Comparison of ENCODE assay signal across 8 cellular contexts in genomic region chr12:57836442-57837375, GRCh38. TPM values are rescaled to one million over a fixed set of nuclear protein-coding genes. Genes with fewer than 3 reads are reported as not detected.
DNase-seq lines count a peak whose midpoint lies in the region; ATAC-seq and TF ChIP-seq lines count a peak whose summit lies in the region.

No MANE protein-coding gene starts in this region.

- peaks cover 91% of the 10 kb centered on the region for H3K4me1 ChIP-seq in Panc1 (ENCODE audit: control insufficient read depth, insufficient read depth, low read length)

- POLR2A ChIA-PET in Panc1 (lab: Charles Lee): no interaction called here

- in situ Hi-C loops in Panc1 (cut with HindIII; ENCODE audit: low pct_unique_long_range_greater_than_20kb, low sequenced_read_pairs): no loop called here

- peak overlapping the region in 1 of 2 experiments; percentile 34; a peak in 2 of 4 replicates for H3K4me3 ChIP-seq in Panc1 (ENCODE audit: low read depth in 2 of 2, low read length in 2 of 2)

- no peaks in the 10 kb centered on the region for H3K9me3 ChIP-seq in Panc1 (ENCODE audit: control insufficient read depth, insufficient read depth, low read depth, low read length)

- intact Hi-C loops in Panc1 (cut with micrococcal nuclease; ENCODE audit: unreplicated experiment): no loop called here
- intact Hi-C loops in left colon (cut with DNase I, micrococcal nuclease): no loop called here

- no TSS peak for BruUV-seq in Panc1 (replicated peaks; lab: Mats Ljungman, UMichigan)

- no peaks in the 10 kb centered on the region for H3K9me3 Mint-ChIP-seq in stimulated activated naive CD8-positive, alpha-beta T cell treated with anti-CD3 and anti-CD28 coated beads, Interleukin-15, amount 100 ng/mL, for 72 hours

- H3K27me3 ChIP-seq in Panc1 (ENCODE audit: control insufficient read depth, insufficient read depth, low read length): no peaks in the 10 kb centered on the region

- peak; percentile 59 for DNase-seq in DMS79 treated with DMSO at 0.1 percent for 48 hours (lab: John Stamatoyannopoulos, UW)
- no peak for DNase-seq in Panc1 (ENCODE audit: low read depth, low spot score)
- peak; percentile 47 for DNase-seq in central memory CD4-positive, alpha-beta T cell
- DNase-seq in left colon: peak; percentile 74 to 80
- DNase-seq in stimulated activated naive CD8-positive, alpha-beta T cell treated with anti-CD3 and anti-CD28 coated beads, Interleukin-15, amount 100 ng/mL, for 72 hours: peak; percentile 36 to 72
- no peak for DNase-seq in NCI-H1694 treated with DMSO at 0.1 percent for 48 hours (lab: John Stamatoyannopoulos, UW)

- TF ChIP-seq CTCF in Panc1 (IDR thresholded peaks at IDR 0.05): no peak

- H3K36me3 ChIP-seq in Panc1 (ENCODE audit: control insufficient read depth, insufficient read depth, low read length): no peaks in the 10 kb centered on the region

- peak overlapping the region; percentile 72 to 73 for H3K4me3 Mint-ChIP-seq in stimulated activated naive CD8-positive, alpha-beta T cell treated with anti-CD3 and anti-CD28 coated beads, Interleukin-15, amount 100 ng/mL, for 72 hours

- peak overlapping the region; percentile 80 to 85 for H3K27ac Mint-ChIP-seq in stimulated activated naive CD8-positive, alpha-beta T cell treated with anti-CD3 and anti-CD28 coated beads, Interleukin-15, amount 100 ng/mL, for 72 hours

- peaks cover 100% of the 10 kb centered on the region for H3K4me1 Mint-ChIP-seq in stimulated activated naive CD8-positive, alpha-beta T cell treated with anti-CD3 and anti-CD28 coated beads, Interleukin-15, amount 100 ng/mL, for 72 hours

- CTCF ChIA-PET in Panc1 (lab: Charles Lee): interaction anchor here (0.5 to 0.6 kb wide), 3 partner anchors 55 to 84 kb away, joined by 3 to 4 read pairs (median 3); no protein-coding TSS in a partner anchor

- peak overlapping the region; percentile 83 for H3K27ac ChIP-seq in Panc1 (ENCODE audit: low read length)

- ATAC-seq in GM19395 (IDR thresholded peaks at IDR 0.05; ENCODE audit: unreplicated experiment): peak; percentile 53
- peak; percentile 51 for ATAC-seq in HG03439 (IDR thresholded peaks at IDR 0.05; ENCODE audit: unreplicated experiment)
- ATAC-seq in Panc1: peak; percentile 64
- peak; percentile 34 for ATAC-seq in left colon
- peak; percentile 77 for ATAC-seq in stimulated activated naive CD8-positive, alpha-beta T cell treated with anti-CD3 and anti-CD28 coated beads, Interleukin-15, amount 100 ng/mL, for 72 hours

- H3K27me3 Mint-ChIP-seq in stimulated activated naive CD8-positive, alpha-beta T cell treated with anti-CD3 and anti-CD28 coated beads, Interleukin-15, amount 100 ng/mL, for 72 hours: no peaks in the 10 kb centered on the region

RNA-seq across cellular contexts. Expression of gene CTDSP2, which starts 9.8 kb away (rescaled TPM):
- total RNA-seq in Panc1 (2021; ENCODE audit: unreplicated experiment) (120 TPM), left colon (100 to 1,000 TPM; 152 to 254 TPM)
- polyA plus RNA-seq in Panc1 (2012; ENCODE audit: insufficient read length): 141 TPM

RNA-seq across cellular contexts. Expression of gene AVIL, which starts 18.2 kb away (rescaled TPM):
- total RNA-seq in Panc1 (2021; ENCODE audit: unreplicated experiment) (3.1 TPM), left colon (1 to 10 TPM; 7.5 to 7.7 TPM)
- 2.6 TPM for polyA plus RNA-seq in Panc1 (2012; ENCODE audit: insufficient read length)

RNA-seq across cellular contexts. Expression of gene TSFM, which starts 54.1 kb away (rescaled TPM):
- total RNA-seq in Panc1 (2021; ENCODE audit: unreplicated experiment) (40.3 TPM), left colon (10 to 100 TPM; 25.3 to 31.8 TPM)
- 28.1 TPM for polyA plus RNA-seq in Panc1 (2012; ENCODE audit: insufficient read length)

Comparison
In these comparisons a context has a peak if more than half of its experiments do, and no peak if none do; other contexts are left out.
1. DNase-seq: peak in DMS79 treated with DMSO at 0.1 percent for 48 hours (single experiment), central memory CD4-positive, alpha-beta T cell (single experiment), left colon (2 of 2) and stimulated activated naive CD8-positive, alpha-beta T cell treated with anti-CD3 and anti-CD28 coated beads, Interleukin-15, amount 100 ng/mL, for 72 hours (2 of 2); none in Panc1 (single experiment) and NCI-H1694 treated with DMSO at 0.1 percent for 48 hours (single experiment).
2. Peak in every context shown above with its lines, with median percentiles within 50 percentile points of each other: ATAC-seq.